In the genomic region with DNA sequence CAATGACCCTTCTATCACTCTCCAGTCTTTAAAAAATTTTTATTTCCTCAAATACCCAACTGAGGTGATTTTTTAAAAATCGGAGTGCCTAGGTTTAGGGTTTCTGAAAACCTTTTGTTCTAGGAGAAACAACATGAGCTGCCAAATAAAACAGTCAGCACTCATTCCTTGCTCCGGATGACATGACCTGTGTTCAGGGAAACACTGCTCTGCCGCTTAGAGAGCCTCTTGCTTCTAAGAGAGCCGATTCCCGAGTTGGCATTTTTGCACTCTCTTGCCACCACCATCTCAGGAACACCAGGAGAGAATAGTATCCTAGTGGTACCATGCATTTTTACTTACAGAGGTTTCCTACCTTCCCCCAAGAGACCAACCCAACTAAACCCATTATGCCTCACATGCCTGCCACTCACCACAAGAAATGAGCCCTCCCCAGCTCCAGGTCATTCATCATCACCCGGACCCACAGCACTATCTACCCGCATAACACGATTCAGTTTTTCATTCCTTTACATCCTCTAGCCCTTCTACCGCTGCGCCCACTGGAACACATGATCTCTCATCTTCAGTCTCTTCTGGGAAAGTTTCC, we compare ENCODE assay signal across 27 cellular contexts.
A peak's percentile ranks its signal among the peaks of the same experiment; 100 is the strongest.
DNase-seq lines count a peak whose midpoint lies in the region; ATAC-seq, FAIRE-seq and TF ChIP-seq lines count a peak whose summit lies in the region.
"Had no signal": no experiment of that assay in that cellular context is flagged by ENCODE, and none has a peak within 500 bp of the region (broad histone marks: within the 10 kb centered on the region; RNA-seq: fewer than 3 reads in every experiment).

No MANE protein-coding gene starts in this region.

- H3K36me3 Mint-ChIP-seq in nephron progenitor cell (ENCODE audit: low read depth) (no peaks in the 10 kb centered on the region), T-cell (no peaks in the 10 kb centered on the region)
- H3K36me3 Mint-ChIP-seq in stimulated activated memory B cell treated with anti-CD40 and anti-IgM and Interleukin-4, amounts not matched to agents 10 μg/mL and 1 μg/mL and 100 μg/mL, for 72 hours: no peaks in the 10 kb centered on the region
- H3K36me3 Mint-ChIP-seq: CD4-positive, CD25-positive, alpha-beta regulatory T cell had no signal

- intact Hi-C loops in lower lobe of right lung (cut with DNase I): no loop called here

- H3K27ac Mint-ChIP-seq in nephron progenitor cell (peak overlapping the region; percentile 12), T-cell (no peak overlapping the region)
- no peak overlapping the region for H3K27ac Mint-ChIP-seq in stimulated activated memory B cell treated with anti-CD40 and anti-IgM and Interleukin-4, amounts not matched to agents 10 μg/mL and 1 μg/mL and 100 μg/mL, for 72 hours
- H3K27ac Mint-ChIP-seq: CD4-positive, CD25-positive, alpha-beta regulatory T cell had no signal

- H3K36me3 ChIP-seq in lower lobe of right lung: no peaks in the 10 kb centered on the region
- H3K36me3 ChIP-seq: BLaER1, SJSA1 had no signal

- H3K4me1 ChIP-seq in lower lobe of right lung: no peaks in the 10 kb centered on the region
- H3K4me1 ChIP-seq: BLaER1, SJSA1 had no signal

- CTCF ChIA-PET in T-cell (lab: Charles Lee): no interaction called here

- H3K4me3 Mint-ChIP-seq in nephron progenitor cell: no peak overlapping the region
- H3K4me3 Mint-ChIP-seq in stimulated activated memory B cell treated with anti-CD40 and anti-IgM and Interleukin-4, amounts not matched to agents 10 μg/mL and 1 μg/mL and 100 μg/mL, for 72 hours: no peak overlapping the region
- no peak overlapping the region for H3K4me3 Mint-ChIP-seq in T-cell
- H3K4me3 Mint-ChIP-seq: CD4-positive, CD25-positive, alpha-beta regulatory T cell had no signal

- peak; percentile 27 for ATAC-seq in stimulated activated memory B cell treated with anti-CD40 and anti-IgM and Interleukin-4, amounts not matched to agents 10 μg/mL and 1 μg/mL and 100 μg/mL, for 72 hours
- ATAC-seq in HG03521 (IDR thresholded peaks at IDR 0.05; ENCODE audit: unreplicated experiment) (no peak), lower lobe of right lung (no peak), T-cell (replicated peaks in 1 of 4) (no peak)
- ATAC-seq: HepG2 had no signal

- no peaks in the 10 kb centered on the region for H3K9me3 ChIP-seq in lower lobe of right lung
- H3K9me3 ChIP-seq: BLaER1, SJSA1 had no signal

- peak; percentile 71 for FAIRE-seq in H54 (lab: Jason Lieb, UNC)
- FAIRE-seq: D721Med, GM18507, HepG2 had no signal

- POLR2A ChIA-PET in T-cell (lab: Charles Lee): no interaction called here

- no peak for TF ChIP-seq POLR2A in H54 (IDR thresholded peaks at IDR 0.05; ENCODE audit: low read depth, low read length)

- no peaks in the 10 kb centered on the region for H3K27me3 ChIP-seq in lower lobe of right lung (ENCODE audit: low read depth)
- H3K27me3 ChIP-seq: BLaER1, SJSA1 had no signal

- no peak for TF ChIP-seq CTCF in choroid plexus epithelial cell (conservative IDR thresholded peaks at IDR 0.05; ENCODE audit: low read depth, low read length)
- TF ChIP-seq CTCF in nephron progenitor cell (IDR thresholded peaks at IDR 0.05): no peak
- TF ChIP-seq CTCF in lower lobe of right lung (IDR thresholded peaks at IDR 0.05): no peak

- H3K4me1 Mint-ChIP-seq in nephron progenitor cell (peaks cover 7% of the 10 kb centered on the region), T-cell (no peaks in the 10 kb centered on the region)
- H3K4me1 Mint-ChIP-seq in stimulated activated memory B cell treated with anti-CD40 and anti-IgM and Interleukin-4, amounts not matched to agents 10 μg/mL and 1 μg/mL and 100 μg/mL, for 72 hours: no peaks in the 10 kb centered on the region
- H3K4me1 Mint-ChIP-seq: CD4-positive, CD25-positive, alpha-beta regulatory T cell had no signal

- DNase-seq in H54 (ENCODE audit: insufficient read length, low spot score): no peak
- peak; percentile 5 for DNase-seq in choroid plexus epithelial cell (ENCODE audit: low read depth)
- no peak for DNase-seq in nephron progenitor cell
- DNase-seq in lower lobe of right lung: no peak
- DNase-seq in T-cell: no peak
- DNase-seq in HT-29 (ENCODE audit: low spot score): no peak
- DNase-seq: CD4-positive, CD25-positive, alpha-beta regulatory T cell; DMS53; GM23248; HCEC 1CT; Karpas-422; NCI-H1092 treated with DMSO at 0.1 percent for 48 hours; NCI-H1436; NCI-H187 treated with DMSO at 0.1 percent for 48 hours; NCI-H446; NCI-H526; NCI-H82; NK-92 treated with Interleukin-12 subunit alpha and Interleukin-12 subunit beta, amount 100 ng/mL, for 24 hours; Right ventricle myocardium superior; RPMI8226 had no signal

- H3K27ac ChIP-seq in lower lobe of right lung: no peak overlapping the region
- H3K27ac ChIP-seq: BLaER1, GM23248, SJSA1 had no signal

- H3K9me3 Mint-ChIP-seq in nephron progenitor cell (no peaks in the 10 kb centered on the region), T-cell (no peaks in the 10 kb centered on the region)
- H3K9me3 Mint-ChIP-seq in stimulated activated memory B cell treated with anti-CD40 and anti-IgM and Interleukin-4, amounts not matched to agents 10 μg/mL and 1 μg/mL and 100 μg/mL, for 72 hours: no peaks in the 10 kb centered on the region
- H3K9me3 Mint-ChIP-seq: CD4-positive, CD25-positive, alpha-beta regulatory T cell had no signal

- H3K27me3 Mint-ChIP-seq in nephron progenitor cell (ENCODE audit: low read depth, poor library complexity) (peaks cover 6% of the 10 kb centered on the region), T-cell (no peaks in the 10 kb centered on the region)
- no peaks in the 10 kb centered on the region for H3K27me3 Mint-ChIP-seq in stimulated activated memory B cell treated with anti-CD40 and anti-IgM and Interleukin-4, amounts not matched to agents 10 μg/mL and 1 μg/mL and 100 μg/mL, for 72 hours
- H3K27me3 Mint-ChIP-seq: CD4-positive, CD25-positive, alpha-beta regulatory T cell had no signal

- no peak overlapping the region for H3K4me3 ChIP-seq in choroid plexus epithelial cell (ENCODE audit: low read depth, low read length)
- H3K4me3 ChIP-seq in lower lobe of right lung: no peak overlapping the region
- H3K4me3 ChIP-seq: BLaER1, GM23248, SJSA1 had no signal
